In genomic region chr7:141014523-141015395, GRCh38 we compare ENCODE assay signal across 1 cellular context.
TF ChIP-seq lines count a peak whose summit lies in the region.

MRPS33 (minus strand) TSS chr7:141014952; CDS start chr7:141010633, 4,319 bp downstream.

TF ChIP-seq in K562, 482 proteins besides CTCF, POLR2A, EP300 and RAD21 (continued from another document and continues in another):
- TF ChIP-seq HMGN3 (IDR thresholded peaks at IDR 0.05; ENCODE audit: borderline replicate concordance, extremely low read depth, insufficient read length, low read depth, low read length) (peak; percentile 95), HINFP (tag; conservative IDR thresholded peaks at IDR 0.05; ENCODE audit: low read depth) (no peak), ZKSCAN3 (CRISPR knock-in tag; IDR thresholded peaks at IDR 0.05) (no peak), E2F6 (IDR thresholded peaks at IDR 0.05; ENCODE audit: borderline replicate concordance in 1 of 2, extremely low read depth in 1 of 2, insufficient read depth in 1 of 2, insufficient read length in 1 of 2, low read depth in 1 of 2, low read length in 1 of 2, poor library complexity in 1 of 2, severe bottlenecking in 1 of 2) (peak; percentile 36 to 49), ZBTB2 (IDR thresholded peaks at IDR 0.05) (peak; percentile 95), ZNF121 (CRISPR knock-in tag; conservative IDR thresholded peaks at IDR 0.05) (no peak; the same call in 1 of the 2 replicates), GATAD2A (IDR thresholded peaks at IDR 0.05) (peak; percentile 89; the same call in 1 of the 2 replicates), PHF20 (IDR thresholded peaks at IDR 0.05; ENCODE audit: partially characterized antibody) (peak; percentile 96), MAX (CRISPR knock-in tag; IDR thresholded peaks at IDR 0.05) (peak; percentile 91), SRSF9 (IDR thresholded peaks at IDR 0.05; ENCODE audit: borderline replicate concordance, low read depth, low read length) (no peak), GMEB1 (CRISPR knock-in tag; IDR thresholded peaks at IDR 0.05) (peak; percentile 73), GABPB1 (CRISPR knock-in tag; IDR thresholded peaks at IDR 0.05) (peak; percentile 98), ZNF431 (CRISPR knock-in tag; IDR thresholded peaks at IDR 0.05) (no peak), ZNF316 (IDR thresholded peaks at IDR 0.05) (no peak), FOXP1 (CRISPR knock-in tag; IDR thresholded peaks at IDR 0.05) (peak; percentile 82), BACH1 (tag; IDR thresholded peaks at IDR 0.05) (no peak), SNRNP70 (optimal IDR thresholded peaks at IDR 0.05; ENCODE audit: low read depth, low read length) (no peak), ZSCAN29 (IDR thresholded peaks at IDR 0.05) (no peak; the same call in 1 of the 2 replicates), CBFB (CRISPR knock-in tag; IDR thresholded peaks at IDR 0.05) (peak; percentile 88; the same call in 1 of the 2 replicates), ZFP36 (IDR thresholded peaks at IDR 0.05; ENCODE audit: low read depth, low read length, partially characterized antibody) (no peak), ELF2 (CRISPR knock-in tag; IDR thresholded peaks at IDR 0.05) (peak; percentile 5; the same call in 1 of the 2 replicates), ZNF133 (CRISPR knock-in tag; IDR thresholded peaks at IDR 0.05) (no peak), CEBPB (tag; IDR thresholded peaks at IDR 0.05) (no peak), CREB5 (CRISPR knock-in tag; IDR thresholded peaks at IDR 0.05) (no peak), MIER1 (IDR thresholded peaks at IDR 0.05; ENCODE audit: low read depth) (no peak; the same call in 1 of the 2 replicates), SAP30 (IDR thresholded peaks at IDR 0.05; ENCODE audit: borderline replicate concordance, insufficient read depth, low read depth, low read length, poor library complexity, severe bottlenecking) (peak; percentile 88), NFE2L1 (tag; IDR thresholded peaks at IDR 0.05; ENCODE audit: borderline replicate concordance, low read depth) (no peak), ZNF518B (CRISPR knock-in tag; IDR thresholded peaks at IDR 0.05) (no peak), GTF2F1 (IDR thresholded peaks at IDR 0.05; ENCODE audit: low read depth, low read length) (no peak), NCOA2 (IDR thresholded peaks at IDR 0.05; ENCODE audit: partially characterized antibody in 2 of 2) (no peak), ZNF655 (CRISPR knock-in tag; IDR thresholded peaks at IDR 0.05) (no peak), CTCFL (IDR thresholded peaks at IDR 0.05; ENCODE audit: borderline replicate concordance, insufficient read depth, low read depth, low read length, poor library complexity, severe bottlenecking) (peak; percentile 100), MAFF (IDR thresholded peaks at IDR 0.05; ENCODE audit: low read length) (no peak), CTBP1 (IDR thresholded peaks at IDR 0.05; ENCODE audit: borderline replicate concordance) (peak; percentile 92), EP400 (IDR thresholded peaks at IDR 0.05) (peak; percentile 99), ZNF165 (CRISPR knock-in tag; IDR thresholded peaks at IDR 0.05; ENCODE audit: borderline replicate concordance) (no peak), ZNF384 (IDR thresholded peaks at IDR 0.05; ENCODE audit: low read depth, low read length) (no peak), TCF15 (CRISPR knock-in tag; IDR thresholded peaks at IDR 0.05) (no peak), ILF3 (IDR thresholded peaks at IDR 0.05; ENCODE audit: borderline replicate concordance) (0 out of 2 replicates have a peak, but pooled peaks have one; percentile 38), E2F3 (CRISPR knock-in tag; IDR thresholded peaks at IDR 0.05) (0 out of 2 replicates have a peak, but pooled peaks have one; percentile 18), ETV1 (tag; conservative IDR thresholded peaks at IDR 0.05; ENCODE audit: low read depth) (peak; percentile 99), TBL1XR1 (IDR thresholded peaks at IDR 0.05; ENCODE audit: low read length in 2 of 2) (peak in 1 of 2 experiments; percentile 79; a peak in 2 of 4 replicates), MCM5 (IDR thresholded peaks at IDR 0.05; ENCODE audit: low read depth) (no peak), RAD51 (IDR thresholded peaks at IDR 0.05; ENCODE audit: borderline replicate concordance, low read depth) (peak; percentile 39; the same call in 1 of the 2 replicates), TAF15 (IDR thresholded peaks at IDR 0.05; ENCODE audit: low read depth, low read length) (no peak), ZNF668 (CRISPR knock-in tag; IDR thresholded peaks at IDR 0.05) (no peak), JUND (IDR thresholded peaks at IDR 0.05; ENCODE audit: borderline replicate concordance, low read depth, low read length) (peak; percentile 72), JUND (tag; IDR thresholded peaks at IDR 0.05; ENCODE audit: borderline replicate concordance, low read depth, low read length) (peak; percentile 72; the same call in 1 of the 3 replicates), ZNF12 (CRISPR knock-in tag; IDR thresholded peaks at IDR 0.05) (peak; percentile 80; the same call in 1 of the 2 replicates), ETV6 (IDR thresholded peaks at IDR 0.05; ENCODE audit: borderline replicate concordance in 1 of 2, low read depth in 2 of 2, low read length in 1 of 2) (peak; percentile 39 to 64; a peak in 1 of 4 replicates), ETV6 (CRISPR knock-in tag; IDR thresholded peaks at IDR 0.05; ENCODE audit: borderline replicate concordance) (no peak), ZBTB34 (CRISPR knock-in tag; IDR thresholded peaks at IDR 0.05) (no peak), SMARCC2 (IDR thresholded peaks at IDR 0.05; ENCODE audit: low read depth) (no peak), RFX5 (IDR thresholded peaks at IDR 0.05; ENCODE audit: low read depth, low read length) (no peak)
